ENCODE assay signal across 5 cellular contexts in genomic region chr3:195617134-195617533, GRCh38. TPM values are rescaled to one million over a fixed set of nuclear protein-coding genes. Genes with fewer than 3 reads are reported as not detected.
"Had no signal": no experiment of that assay in that cellular context is flagged by ENCODE, and none has a peak within 500 bp of the region (broad histone marks: within the 10 kb centered on the region; RNA-seq: fewer than 3 reads in every experiment).

No MANE protein-coding gene starts in this region.

RNA-seq across cellular contexts. Expression of gene APOD, which starts 33.4 kb away (rescaled TPM):
- total RNA-seq: activated CD8-positive, alpha-beta T cell treated with anti-CD3 and anti-CD28 coated beads for 36 hours; activated T-cell treated with anti-CD3 and anti-CD28 coated beads, Interleukin-2, amount 50 U/mL, for 4 hours; endodermal cell; epithelial cell of proximal tubule; T-helper 17 cell had no signal
